8 cellular contexts compared by ENCODE assay signal in the genomic region with DNA sequence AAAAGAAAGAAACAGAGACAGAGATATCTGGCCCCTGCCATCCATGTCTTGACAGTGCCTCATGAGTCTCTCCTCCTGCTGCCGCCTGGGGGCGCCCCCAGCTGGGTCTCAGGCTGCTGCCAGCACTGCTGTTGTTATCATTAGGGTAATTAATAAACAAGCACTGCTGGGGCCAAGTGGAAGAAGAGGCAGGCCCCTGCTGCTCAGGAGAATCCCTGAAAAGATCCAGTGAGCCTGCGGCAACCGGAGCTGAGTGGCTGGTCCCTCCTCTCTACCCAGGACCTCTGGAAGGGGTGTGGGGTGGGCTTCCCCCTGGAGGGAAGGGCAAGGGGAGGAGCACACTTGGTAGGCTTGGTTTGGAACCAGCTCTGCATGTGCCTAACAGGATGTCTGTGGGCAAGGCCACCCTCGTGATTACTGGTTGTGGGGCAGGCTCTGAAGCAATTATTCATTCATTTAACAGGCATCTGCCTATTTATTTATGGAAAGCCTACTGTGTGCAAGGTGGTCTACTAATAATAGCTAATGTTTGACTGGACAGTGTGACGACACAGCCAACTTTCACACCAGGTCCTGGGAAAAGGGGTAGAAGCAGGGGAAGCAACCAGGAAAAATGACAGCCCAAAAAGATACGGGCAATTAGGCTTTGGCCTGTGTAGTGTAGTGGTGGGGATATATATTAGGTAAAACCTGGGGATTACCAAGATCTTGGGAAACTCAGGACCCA. TPM values are rescaled to one million over a fixed set of nuclear protein-coding genes. Genes with fewer than 3 reads are reported as not detected.
DNase-seq lines count a peak whose midpoint lies in the region; ATAC-seq and TF ChIP-seq lines count a peak whose summit lies in the region.

No MANE protein-coding gene starts in this region.

- peaks cover 7% of the 10 kb centered on the region for H3K36me3 Mint-ChIP-seq in effector memory CD8-positive, alpha-beta T cell (ENCODE audit: insufficient read depth)

- TF ChIP-seq CTCF in DND-41 (IDR thresholded peaks at IDR 0.05; ENCODE audit: borderline replicate concordance, extremely low read depth, low read length, poor library complexity, severe bottlenecking): peak; percentile 93

- no peaks in the 10 kb centered on the region for H3K9me3 ChIP-seq in DND-41 (ENCODE audit: insufficient read depth, low read length, severe bottlenecking)

- H3K9ac ChIP-seq in DND-41 (ENCODE audit: low read depth, low read length) (peak overlapping the region; percentile 82), mesendoderm (ENCODE audit: low read length) (peak overlapping the region; percentile 73)

- peaks cover 17 to 19% of the 10 kb centered on the region in 2 donors for H3K27me3 Mint-ChIP-seq in effector memory CD8-positive, alpha-beta T cell

- H4K8ac ChIP-seq in mesendoderm (ENCODE audit: low read depth, low read length): no peak overlapping the region

- H3K4me1 ChIP-seq in DND-41 (ENCODE audit: insufficient read depth, low read length) (peaks cover 39% of the 10 kb centered on the region), mesendoderm (ENCODE audit: control insufficient read depth, low read depth, low read length) (peaks cover 21% of the 10 kb centered on the region)

- H3K79me1 ChIP-seq in mesendoderm (ENCODE audit: low read length): peaks cover 22% of the 10 kb centered on the region

- no CpG with 5 or more reads among the region's 7 CpGs for WGBS in mesendoderm (ENCODE audit: extremely low coverage, insufficient coverage, low lambda C conversion rate)

- H2BK5ac ChIP-seq in mesendoderm (ENCODE audit: low read length): peak overlapping the region; percentile 57

- H3K27ac Mint-ChIP-seq in effector memory CD8-positive, alpha-beta T cell: peak overlapping the region; percentile 80 to 89

- H3K27me3 ChIP-seq in DND-41 (ENCODE audit: insufficient read depth, low read length, poor library complexity) (no peaks in the 10 kb centered on the region), mesendoderm (ENCODE audit: insufficient read depth, low read length, poor library complexity) (no peaks in the 10 kb centered on the region)

- no peak overlapping the region for H2BK120ac ChIP-seq in mesendoderm (ENCODE audit: low read depth, low read length)

- H3K9me3 Mint-ChIP-seq in effector memory CD8-positive, alpha-beta T cell: no peaks in the 10 kb centered on the region

- H3K79me2 ChIP-seq in DND-41 (ENCODE audit: insufficient read depth, low read length) (peaks cover 17% of the 10 kb centered on the region), mesendoderm (ENCODE audit: control insufficient read depth, insufficient read depth, low read length) (peaks cover 19% of the 10 kb centered on the region)

- peak overlapping the region; percentile 84 for H2AFZ ChIP-seq in DND-41 (ENCODE audit: low read depth, low read length)

- H2AK5ac ChIP-seq in mesendoderm (ENCODE audit: low read length): peak overlapping the region; percentile 16

- DNase-seq in DND-41: peak; percentile 87
- peak; percentile 49 to 71 for DNase-seq in NOMO-1 (lab: John Stamatoyannopoulos, UW; ENCODE audit: unreplicated experiment in 2 of 2)
- peak; percentile 33 to 54 (median 44) for DNase-seq in activated CD8-positive, alpha-beta memory T cell treated with anti-CD3 and anti-CD28 coated beads for 48 hours (ENCODE audit: low read depth in 2 of 3, low spot score in 2 of 3)
- peak; percentile 71 to 74 (median 74) for DNase-seq in effector memory CD8-positive, alpha-beta T cell
- peak; percentile 99 for DNase-seq in mesendoderm
- DNase-seq in stimulated activated CD8-positive, alpha-beta memory T cell treated with anti-CD3 and anti-CD28 coated beads, Interleukin-15, amount 100 ng/mL, for 24 hours (ENCODE audit: low read depth): peak; percentile 43

- H3K27ac ChIP-seq in DND-41 (ENCODE audit: low read length) (peak overlapping the region; percentile 91), mesendoderm (ENCODE audit: low read depth, low read length) (peak overlapping the region; percentile 65)

- H4K20me1 ChIP-seq in DND-41 (ENCODE audit: insufficient read depth, low read length): peaks cover 10% of the 10 kb centered on the region; the same call in 1 of the 2 replicates

- H3K4me2 ChIP-seq in DND-41 (ENCODE audit: insufficient read depth, low read length): peak overlapping the region; percentile 65
- H3K4me2 ChIP-seq in mesendoderm (ENCODE audit: low read length): peak overlapping the region; percentile 92

- ATAC-seq in DND-41 (ENCODE audit: insufficient read depth, low read depth) (peak; percentile 95), HG03196 (IDR thresholded peaks at IDR 0.05; ENCODE audit: unreplicated experiment) (peak; percentile 42), HG03095 (IDR thresholded peaks at IDR 0.05; ENCODE audit: unreplicated experiment) (no peak)
- peak; percentile 89 for ATAC-seq in effector memory CD8-positive, alpha-beta T cell (replicated peaks)

- H4K5ac ChIP-seq in mesendoderm (ENCODE audit: low read length): no peak overlapping the region

- H3K4me3 ChIP-seq in DND-41 (ENCODE audit: low read depth in 1 of 2, low read length in 2 of 2) (peak overlapping the region in 1 of 2 experiments; percentile 83; a peak in 3 of 4 replicates), mesendoderm (ENCODE audit: low read length) (no peak overlapping the region)

- H3K18ac ChIP-seq in mesendoderm (ENCODE audit: low read length): peak overlapping the region; percentile 99

- H3K4me3 Mint-ChIP-seq in effector memory CD8-positive, alpha-beta T cell: peak overlapping the region; percentile 85 to 90

- no peak overlapping the region for H2BK15ac ChIP-seq in mesendoderm (replicated peaks; ENCODE audit: low read depth)

- H3K23ac ChIP-seq in mesendoderm (ENCODE audit: low read length): no peak overlapping the region

- peaks cover 16% of the 10 kb centered on the region for H3K36me3 ChIP-seq in DND-41 (ENCODE audit: insufficient read depth, low read length)
- peaks cover 3% of the 10 kb centered on the region for H3K36me3 ChIP-seq in mesendoderm (ENCODE audit: control insufficient read depth, insufficient read depth, low read length)

- peak overlapping the region; percentile 82 for H3K56ac ChIP-seq in mesendoderm (ENCODE audit: low read length)

- no peak overlapping the region for H3K4ac ChIP-seq in mesendoderm (ENCODE audit: low read depth, low read length)

- peaks cover 17 to 20% of the 10 kb centered on the region in 2 donors for H3K4me1 Mint-ChIP-seq in effector memory CD8-positive, alpha-beta T cell (ENCODE audit: low read depth in 2 of 2)

RNA-seq across cellular contexts. Expression of gene TYRO3, which starts 1.2 kb away (rescaled TPM):
- 38.3 TPM for polyA plus RNA-seq in mesendoderm (2013, experiment 1 of 2)
- polyA plus RNA-seq in mesendoderm (2013, experiment 2 of 2): 37.8 TPM

RNA-seq across cellular contexts. Expression of gene RPAP1, which starts 13.8 kb away (rescaled TPM):
- 37.7 TPM for polyA plus RNA-seq in mesendoderm (2013, experiment 1 of 2)
- 34.9 TPM for polyA plus RNA-seq in mesendoderm (2013, experiment 2 of 2)

RNA-seq across cellular contexts. Expression of gene LTK, which starts 44.2 kb away (rescaled TPM):
- 0.15 TPM for polyA plus RNA-seq in mesendoderm (2013, experiment 1 of 2)
- polyA plus RNA-seq in mesendoderm (2013, experiment 2 of 2): 0.14 TPM

Comparison
In these comparisons a context has a peak if more than half of its experiments do, and no peak if none do; other contexts are left out.
1. DNase-seq: peak in every context shown above with its lines; median percentile 99 in mesendoderm; 87 in DND-41; 74 in effector memory CD8-positive, alpha-beta T cell; 60 in NOMO-1; 44 in activated CD8-positive, alpha-beta memory T cell treated with anti-CD3 and anti-CD28 coated beads for 48 hours; 43 in stimulated activated CD8-positive, alpha-beta memory T cell treated with anti-CD3 and anti-CD28 coated beads, Interleukin-15, amount 100 ng/mL, for 24 hours.